9 cellular contexts compared by ENCODE assay signal in genomic region chr12:122072031-122072970, GRCh38. TPM values are rescaled to one million over a fixed set of nuclear protein-coding genes. Genes with fewer than 3 reads are reported as not detected.
DNase-seq lines count a peak whose midpoint lies in the region; ATAC-seq and TF ChIP-seq lines count a peak whose summit lies in the region.
"Had no signal": no experiment of that assay in that cellular context is flagged by ENCODE, and none has a peak within 500 bp of the region (broad histone marks: within the 10 kb centered on the region; RNA-seq: fewer than 3 reads in every experiment).

No MANE protein-coding gene starts in this region.

- no peak for TF ChIP-seq CTCF in foreskin keratinocyte (conservative IDR thresholded peaks at IDR 0.05)
- no peak for TF ChIP-seq CTCF in sigmoid colon (IDR thresholded peaks at IDR 0.05)

- no peak overlapping the region for H3K14ac ChIP-seq in neuronal stem cell (ENCODE audit: low read length)

- H3K9me3 ChIP-seq in SJCRH30 (replicated peaks) (no peaks in the 10 kb centered on the region), sigmoid colon (no peaks in the 10 kb centered on the region), neuronal stem cell (replicated peaks in 1 of 2; ENCODE audit: control insufficient read depth in 2 of 2, insufficient read depth in 1 of 2, low read depth in 1 of 2, low read length in 2 of 2) (no peaks in the 10 kb centered on the region)
- no peaks in the 10 kb centered on the region for H3K9me3 ChIP-seq in naive thymus-derived CD4-positive, alpha-beta T cell (ENCODE audit: control insufficient read depth in 2 of 3, low read length in 3 of 3)
- H3K9me3 ChIP-seq: neutrophil had no signal

- H3K9ac ChIP-seq in neuronal stem cell (ENCODE audit: low read depth, low read length, poor library complexity): no peak overlapping the region

- H3K4me2 ChIP-seq in neuronal stem cell (ENCODE audit: insufficient read depth, low read length, poor library complexity, severe bottlenecking): no peak overlapping the region

- POLR2A ChIA-PET in naive thymus-derived CD4-positive, alpha-beta T cell (lab: Charles Lee): interaction anchor here (0.6 to 1.4 kb wide), 5 partner anchors 8 to 1761 kb away, joined by 3 to 7 read pairs (median 3); no protein-coding TSS in a partner anchor

- peak overlapping the region; percentile 17 for H3K4me3 ChIP-seq in SJCRH30
- peak overlapping the region in 2 of 4 donors; percentile 0 to 17 for H3K4me3 ChIP-seq in sigmoid colon
- H3K4me3 ChIP-seq in neuronal stem cell (ENCODE audit: low read length in 2 of 2): no peak overlapping the region
- no peak overlapping the region for H3K4me3 ChIP-seq in naive thymus-derived CD4-positive, alpha-beta T cell (ENCODE audit: low read length)

- peaks cover 0 to 2% (median 0%) of the 10 kb centered on the region in 11 donors for H3K9me3 Mint-ChIP-seq in naive thymus-derived CD4-positive, alpha-beta T cell

- peaks cover 0 to 4% (median 0%) of the 10 kb centered on the region in 5 donors for H3K27me3 Mint-ChIP-seq in naive thymus-derived CD4-positive, alpha-beta T cell

- no peak overlapping the region for H2BK12ac ChIP-seq in neuronal stem cell (ENCODE audit: low read length)

- H3K27ac ChIP-seq in SJCRH30 (peak overlapping the region; percentile 65; the same call in 1 of the 2 replicates), foreskin keratinocyte (no peak overlapping the region), sigmoid colon (peak overlapping the region; percentile 77 to 96 (median 82)), neuronal stem cell (replicated peaks; ENCODE audit: low read length) (no peak overlapping the region)
- H3K27ac ChIP-seq in naive thymus-derived CD4-positive, alpha-beta T cell (ENCODE audit: low read depth, low read length): no peak overlapping the region
- H3K27ac ChIP-seq: neutrophil had no signal

- CTCF ChIA-PET in naive thymus-derived CD4-positive, alpha-beta T cell (lab: Charles Lee): interaction anchor here (0.7 to 0.8 kb wide), 2 partner anchors 18 to 51 kb away, joined by 3 read pairs; no protein-coding TSS in a partner anchor

- H3K36me3 Mint-ChIP-seq in naive thymus-derived CD4-positive, alpha-beta T cell: no peaks in the 10 kb centered on the region

- H3K27me3 ChIP-seq in SJCRH30 (no peaks in the 10 kb centered on the region), foreskin keratinocyte (no peaks in the 10 kb centered on the region), sigmoid colon (no peaks in the 10 kb centered on the region), neuronal stem cell (ENCODE audit: control insufficient read depth in 3 of 3, insufficient read depth in 3 of 3, low read depth in 1 of 3, low read length in 3 of 3) (no peaks in the 10 kb centered on the region)
- H3K27me3 ChIP-seq in naive thymus-derived CD4-positive, alpha-beta T cell (ENCODE audit: control insufficient read depth in 2 of 2, insufficient read depth in 2 of 2, low read length in 2 of 2): no peaks in the 10 kb centered on the region
- H3K27me3 ChIP-seq: neutrophil had no signal

- TF ChIP-seq POLR2A in sigmoid colon (IDR thresholded peaks at IDR 0.05): no peak

- H3K18ac ChIP-seq in neuronal stem cell (ENCODE audit: low read length): no peak overlapping the region

- no peak overlapping the region for H2AK5ac ChIP-seq in neuronal stem cell (ENCODE audit: low read depth, low read length)

- H3K23ac ChIP-seq in neuronal stem cell (ENCODE audit: low read depth, low read length, poor library complexity): no peak overlapping the region

- WGBS in sigmoid colon, 2 donors: 51 to 65% methylated on average over 11 of the region's 11 CpGs
- no CpG with 5 or more reads among the region's 11 CpGs for WGBS in neuronal stem cell (ENCODE audit: extremely low coverage in 2 of 2, insufficient read length in 2 of 2, insufficient replicate concordance in 1 of 2), 2 donors

- DNase-seq in GM03348 (ENCODE audit: low spot score) (peak; percentile 85), SJCRH30 (peak; percentile 93 to 96), foreskin keratinocyte (peak; percentile 54 to 80), sigmoid colon (peak; percentile 94), globus pallidus (ENCODE audit: low spot score) (no peak), neuronal stem cell (ENCODE audit: low spot score) (no peak), NCI-H510A treated with DMSO at 0.1 percent for 48 hours (lab: John Stamatoyannopoulos, UW) (no peak)
- DNase-seq in naive thymus-derived CD4-positive, alpha-beta T cell: no peak

- H2AFZ ChIP-seq in neuronal stem cell (ENCODE audit: low read length): no peak overlapping the region

- no peaks in the 10 kb centered on the region; the same call in 1 of the 2 replicates for H3K36me3 ChIP-seq in SJCRH30
- no peaks in the 10 kb centered on the region for H3K36me3 ChIP-seq in sigmoid colon
- peaks cover 0 to 24% of the 10 kb centered on the region in 2 donors for H3K36me3 ChIP-seq in neuronal stem cell (replicated peaks in 1 of 2; ENCODE audit: control insufficient read depth in 2 of 2, insufficient read depth in 2 of 2, low read length in 2 of 2)
- no peaks in the 10 kb centered on the region for H3K36me3 ChIP-seq in naive thymus-derived CD4-positive, alpha-beta T cell (ENCODE audit: control insufficient read depth in 2 of 3, insufficient read depth in 3 of 3, low read length in 3 of 3)
- H3K36me3 ChIP-seq: neutrophil had no signal

- ATAC-seq in foreskin keratinocyte: peak; percentile 33
- no peak for ATAC-seq in naive thymus-derived CD4-positive, alpha-beta T cell

- peaks cover 3% of the 10 kb centered on the region for H3K79me1 ChIP-seq in neuronal stem cell (ENCODE audit: low read depth, low read length)

- no peak overlapping the region for H2BK5ac ChIP-seq in neuronal stem cell (ENCODE audit: low read length)

- H3K4me1 Mint-ChIP-seq in naive thymus-derived CD4-positive, alpha-beta T cell: peaks cover 9 to 18% (median 12%) of the 10 kb centered on the region in 7 donors

- no peak overlapping the region for H3K27ac Mint-ChIP-seq in naive thymus-derived CD4-positive, alpha-beta T cell

- no peak overlapping the region for H3K4me3 Mint-ChIP-seq in naive thymus-derived CD4-positive, alpha-beta T cell

- H3K4ac ChIP-seq in neuronal stem cell (ENCODE audit: low read length): no peak overlapping the region

- H2BK15ac ChIP-seq in neuronal stem cell (ENCODE audit: low read length): no peak overlapping the region

- H4K91ac ChIP-seq in neuronal stem cell (ENCODE audit: low read depth, low read length, poor library complexity): no peak overlapping the region

- H4K8ac ChIP-seq in neuronal stem cell (ENCODE audit: low read depth, low read length): no peak overlapping the region

- TF ChIP-seq EP300 in sigmoid colon (IDR thresholded peaks at IDR 0.05): peak in 1 of 4 donors; percentile 18

- H3K4me1 ChIP-seq in SJCRH30 (peaks cover 19% of the 10 kb centered on the region), foreskin keratinocyte (no peaks in the 10 kb centered on the region), sigmoid colon (peaks cover 0 to 64% (median 57%) of the 10 kb centered on the region in 4 donors), neuronal stem cell (ENCODE audit: control insufficient read depth in 2 of 2, insufficient read depth in 1 of 2, low read depth in 1 of 2, low read length in 2 of 2) (no peaks in the 10 kb centered on the region)
- peaks cover 7 to 11% of the 10 kb centered on the region in 2 donors for H3K4me1 ChIP-seq in naive thymus-derived CD4-positive, alpha-beta T cell (ENCODE audit: control insufficient read depth in 2 of 2, insufficient read depth in 2 of 2, low read length in 2 of 2)

- no peak overlapping the region for H2BK120ac ChIP-seq in neuronal stem cell (ENCODE audit: low read depth, low read length)

- intact Hi-C loops in sigmoid colon (cut with DNase I): no loop called here
- intact Hi-C loops in naive thymus-derived CD4-positive, alpha-beta T cell (cut with micrococcal nuclease): no loop called here

RNA-seq across cellular contexts. Expression of gene MLXIP, which starts 6.3 kb away (rescaled TPM):
- 21.1 and 23.2 TPM in 2 replicates for total RNA-seq in SJCRH30 (2014; rRNA removed; shearing (Covaris generic))
- total RNA-seq in foreskin keratinocyte (19.2 and 24.2 TPM in 2 replicates), sigmoid colon (10 to 100 TPM; 32.9 to 87.5 (median 57.3) TPM)
- polyA plus RNA-seq in foreskin keratinocyte (12.5 and 13.5 TPM in 2 replicates), sigmoid colon (100 to 1,000 TPM in 1 of 3 donors, 10 to 100 TPM in 2; 15.6 to 141 (median 35.4) TPM)
- 18.3 TPM for polyA plus RNA-seq in neuronal stem cell (2013, experiment 1 of 2)
- 18.1 TPM for polyA plus RNA-seq in neuronal stem cell (2013, experiment 2 of 2)
- 100 to 1,000 TPM in 4 of 5 experiments, 10 to 100 TPM in 1; 57.0 to 123 (median 115) TPM for total RNA-seq in naive thymus-derived CD4-positive, alpha-beta T cell
- 10 to 100 TPM; 17.4 to 29.8 TPM for polyA plus RNA-seq in naive thymus-derived CD4-positive, alpha-beta T cell

RNA-seq across cellular contexts. Expression of gene BCL7A, which starts 50.6 kb away (rescaled TPM):
- 11.1 and 14.4 TPM in 2 replicates for total RNA-seq in SJCRH30 (2014; rRNA removed; shearing (Covaris generic))
- total RNA-seq in foreskin keratinocyte (18.2 and 23.2 TPM in 2 replicates), sigmoid colon (1 to 10 TPM; 6.2 to 6.9 (median 6.5) TPM)
- polyA plus RNA-seq in foreskin keratinocyte (5.4 and 7.8 TPM in 2 replicates), sigmoid colon (1 to 10 TPM; 1.2 to 7.4 (median 3.5) TPM)
- 31.6 TPM for polyA plus RNA-seq in neuronal stem cell (2013, experiment 1 of 2)
- 32.9 TPM for polyA plus RNA-seq in neuronal stem cell (2013, experiment 2 of 2)
- total RNA-seq in naive thymus-derived CD4-positive, alpha-beta T cell: 1 to 10 TPM; 4.1 to 6.6 (median 5.4) TPM
- 10 to 100 TPM in 1 of 2 donors, 1 to 10 TPM in 1; 4.0 to 11.9 TPM for polyA plus RNA-seq in naive thymus-derived CD4-positive, alpha-beta T cell

Comparison
In these comparisons a context has a peak if more than half of its experiments do, and no peak if none do; other contexts are left out.
1. DNase-seq: peak in GM03348 (single experiment), SJCRH30 (2 of 2), foreskin keratinocyte (2 of 2) and sigmoid colon (single experiment); none in globus pallidus (single experiment), neuronal stem cell (single experiment), naive thymus-derived CD4-positive, alpha-beta T cell (0 of 9) and NCI-H510A treated with DMSO at 0.1 percent for 48 hours (single experiment).
2. H3K27ac ChIP-seq: peak in SJCRH30 (single experiment) and sigmoid colon (4 of 4); none in foreskin keratinocyte (single experiment), neuronal stem cell (single experiment) and naive thymus-derived CD4-positive, alpha-beta T cell (single experiment).